In the genomic region with DNA sequence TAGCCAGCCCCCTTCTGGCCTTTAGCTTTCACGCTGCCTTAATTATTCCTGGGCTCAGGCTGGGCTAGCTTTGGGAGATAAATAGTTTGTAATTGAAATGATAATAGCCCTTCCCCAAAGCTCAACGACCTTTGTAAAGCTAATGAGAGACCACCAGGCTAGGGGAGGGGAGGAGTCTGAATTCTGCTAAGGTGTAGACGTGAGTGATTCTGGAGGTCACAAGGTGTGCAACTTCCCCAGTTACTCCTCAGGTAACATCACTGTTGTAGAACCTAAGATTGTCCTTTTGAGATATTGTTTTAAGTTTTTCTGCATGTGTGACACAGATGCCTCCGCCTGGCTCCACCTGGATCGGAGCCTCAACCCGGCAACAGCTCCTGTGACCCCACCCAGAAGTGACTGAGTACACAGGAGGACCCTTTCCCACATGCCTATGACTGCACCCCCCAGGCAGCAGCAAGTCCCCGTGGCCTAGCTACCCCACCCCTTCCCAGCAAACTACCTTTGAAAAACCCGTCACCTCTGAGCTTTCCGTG, we compare ENCODE assay signal across 31 cellular contexts. TPM values are rescaled to one million over a fixed set of nuclear protein-coding genes. Genes with fewer than 3 reads are reported as not detected.
"Had no signal": no experiment of that assay in that cellular context is flagged by ENCODE, and none has a peak within 500 bp of the region (broad histone marks: within the 10 kb centered on the region; RNA-seq: fewer than 3 reads in every experiment).

No MANE protein-coding gene starts in this region.

- H3K36me3 Mint-ChIP-seq: activated naive CD8-positive, alpha-beta T cell had no signal

- H3K27me3 Mint-ChIP-seq: activated B cell treated with CpG ODN at 0.5 μM for 24 hours; activated CD4-positive, alpha-beta T cell treated with anti-CD3 and anti-CD28 coated beads for 36 hours; central memory CD8-positive, alpha-beta T cell had no signal

- H3K36me3 ChIP-seq: breast epithelium, tibial artery had no signal

- H3K27ac ChIP-seq: breast epithelium, hepatocyte, parathyroid adenoma, tibial artery had no signal

- H3K9me3 Mint-ChIP-seq: activated B cell treated with CpG ODN at 0.5 μM for 24 hours; activated T-cell treated with anti-CD3 and anti-CD28 coated beads, Interleukin-2, amount 50 U/mL, for 4 hours; activated T-helper 2 cell treated with anti-CD3 and anti-CD28 coated beads, Interferon-gamma antibody, Interleukin-2, Interleukin-4, amounts not matched to agents 10 μg/mL and 5 μg/mL and 100 μg/mL, durations not matched to agents 14 hours and 24 hours and 36 hours; central memory CD8-positive, alpha-beta T cell; nephron progenitor cell; stimulated activated naive CD8-positive, alpha-beta T cell treated with anti-CD3 and anti-CD28 coated beads, Interleukin-15, amount 100 ng/mL, for 72 hours; T-helper 1 cell treated with Interleukin-12 subunit alpha and Interleukin-12 subunit beta and Interleukin-4 antibody, amounts not matched to agents 30 μg/mL and 1 μg/mL, for 36 hours had no signal

- H3K4me2 ChIP-seq: hepatocyte had no signal

- H3K9ac ChIP-seq: parathyroid adenoma had no signal

- H3K4me3 ChIP-seq: breast epithelium, hepatocyte, tibial artery had no signal

- H3K9me3 ChIP-seq: breast epithelium, tibial artery had no signal

- H3K27me3 ChIP-seq: hepatocyte, tibial artery had no signal

- ATAC-seq: activated CD4-positive, alpha-beta T cell treated with anti-CD3 and anti-CD28 coated beads for 36 hours; activated T-cell treated with anti-CD3 and anti-CD28 coated beads, Interleukin-2, amount 50 U/mL, for 4 hours; esophagus mucosa; right cardiac atrium; stimulated activated naive CD8-positive, alpha-beta T cell treated with anti-CD3 and anti-CD28 coated beads, Interleukin-15, amount 100 ng/mL, for 72 hours had no signal

- H3K4me1 ChIP-seq: breast epithelium, parathyroid adenoma, tibial artery had no signal

- H2AFZ ChIP-seq: hepatocyte, parathyroid adenoma had no signal

- H3K27ac Mint-ChIP-seq: activated B cell treated with CpG ODN at 0.5 μM for 24 hours; activated CD4-positive, alpha-beta T cell treated with anti-CD3 and anti-CD28 coated beads for 36 hours; activated naive CD8-positive, alpha-beta T cell; activated T-helper 2 cell treated with anti-CD3 and anti-CD28 coated beads, Interferon-gamma antibody, Interleukin-2, Interleukin-4, amounts not matched to agents 10 μg/mL and 5 μg/mL and 100 μg/mL, durations not matched to agents 14 hours and 24 hours and 36 hours; nephron progenitor cell; stimulated activated naive CD8-positive, alpha-beta T cell treated with anti-CD3 and anti-CD28 coated beads, Interleukin-15, amount 100 ng/mL, for 72 hours; T-helper 1 cell treated with Interleukin-12 subunit alpha and Interleukin-12 subunit beta and Interleukin-4 antibody, amounts not matched to agents 30 μg/mL and 1 μg/mL, for 36 hours had no signal

- H3K4me1 Mint-ChIP-seq: activated CD4-positive, alpha-beta T cell treated with anti-CD3 and anti-CD28 coated beads for 36 hours; central memory CD8-positive, alpha-beta T cell; nephron progenitor cell; stimulated activated naive CD8-positive, alpha-beta T cell treated with anti-CD3 and anti-CD28 coated beads, Interleukin-15, amount 100 ng/mL, for 72 hours had no signal

- H3K4me3 Mint-ChIP-seq: activated B cell treated with CpG ODN at 0.5 μM for 24 hours; activated CD4-positive, alpha-beta T cell treated with anti-CD3 and anti-CD28 coated beads for 36 hours; activated naive CD8-positive, alpha-beta T cell; activated T-cell treated with anti-CD3 and anti-CD28 coated beads, Interleukin-2, amount 50 U/mL, for 4 hours; central memory CD8-positive, alpha-beta T cell; nephron progenitor cell; stimulated activated naive CD8-positive, alpha-beta T cell treated with anti-CD3 and anti-CD28 coated beads, Interleukin-15, amount 100 ng/mL, for 72 hours; T-helper 1 cell treated with Interleukin-12 subunit alpha and Interleukin-12 subunit beta and Interleukin-4 antibody, amounts not matched to agents 30 μg/mL and 1 μg/mL, for 36 hours had no signal

- H3K79me2 ChIP-seq: hepatocyte, parathyroid adenoma had no signal

- DNase-seq: activated B cell treated with CpG ODN at 0.5 μM for 24 hours; activated CD4-positive, alpha-beta T cell treated with anti-CD3 and anti-CD28 coated beads for 36 hours; activated CD4-positive, alpha-beta T cell treated with anti-CD3 and anti-CD28 coated beads, Interleukin-2, amount 50 U/mL, for 4 hours; activated CD8-positive, alpha-beta memory T cell treated with anti-CD3 and anti-CD28 coated beads for 24 hours; activated CD8-positive, alpha-beta memory T cell treated with anti-CD3 and anti-CD28 coated beads, Interleukin-2, amount 50 U/mL, for 4 hours; activated naive CD4-positive, alpha-beta T cell; activated T-cell treated with anti-CD3 and anti-CD28 coated beads, Interleukin-2, amount 50 U/mL, for 4 hours; effector memory CD4-positive, alpha-beta T cell; foreskin melanocyte; glutamatergic neuron; nephron progenitor cell; nucleus accumbens; right cardiac atrium; stimulated activated CD4-positive, alpha-beta T cell treated with anti-CD3 and anti-CD28 coated beads, Interleukin-12 subunit alpha, Interleukin-12 subunit beta, amount 100 ng/mL, for 4 hours; stimulated activated naive CD8-positive, alpha-beta T cell treated with anti-CD3 and anti-CD28 coated beads, Interleukin-15, amount 100 ng/mL, for 72 hours; T1000; tibial artery had no signal

RNA-seq across cellular contexts. Expression of a gene that starts 5.8 kb away (rescaled TPM):
- total RNA-seq: activated B cell treated with CpG ODN at 0.5 μM for 24 hours; activated CD4-positive, alpha-beta T cell treated with anti-CD3 and anti-CD28 coated beads for 36 hours; activated T-cell treated with anti-CD3 and anti-CD28 coated beads, Interleukin-2, amount 50 U/mL, for 4 hours; activated T-helper 2 cell treated with anti-CD3 and anti-CD28 coated beads, Interferon-gamma antibody, Interleukin-2, Interleukin-4, amounts not matched to agents 10 μg/mL and 5 μg/mL and 100 μg/mL, durations not matched to agents 14 hours and 24 hours and 36 hours; astrocyte; breast epithelium; dermis microvascular lymphatic vessel endothelial cell; endothelial cell of umbilical vein; esophagus mucosa; hepatocyte; liver; pulmonary artery endothelial cell; right cardiac atrium; ureter had no signal

RNA-seq across cellular contexts. Expression of a gene that starts 40.6 kb away (rescaled TPM):
- total RNA-seq: activated T-helper 2 cell treated with anti-CD3 and anti-CD28 coated beads, Interferon-gamma antibody, Interleukin-2, Interleukin-4, amounts not matched to agents 10 μg/mL and 5 μg/mL and 100 μg/mL, durations not matched to agents 14 hours and 24 hours and 36 hours; astrocyte; dermis microvascular lymphatic vessel endothelial cell; endothelial cell of umbilical vein; esophagus mucosa; pulmonary artery endothelial cell; right cardiac atrium; ureter had no signal
